30 cellular contexts compared by ENCODE assay signal in the genomic region with DNA sequence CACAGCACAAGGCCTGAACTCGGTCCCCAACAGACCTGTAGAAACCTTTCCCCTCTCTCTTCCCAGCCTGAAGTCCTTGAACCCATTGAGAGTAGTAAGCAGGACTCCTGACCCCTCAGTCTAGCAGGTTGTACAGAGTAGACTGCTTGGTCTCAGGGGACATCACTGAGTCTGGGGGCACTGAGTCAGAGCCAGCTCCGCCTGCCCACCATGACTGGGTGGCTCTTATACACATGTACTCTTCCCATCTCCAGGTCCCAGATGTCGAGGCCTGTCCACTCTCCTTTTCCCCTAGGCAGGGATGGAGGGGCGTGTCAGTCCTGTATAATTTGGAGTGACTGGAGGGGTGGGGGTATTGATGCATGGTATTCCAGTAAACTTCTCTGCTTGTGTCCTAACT. TPM values are rescaled to one million over a fixed set of nuclear protein-coding genes. Genes with fewer than 3 reads are reported as not detected.
DNase-seq lines count a peak whose midpoint lies in the region; ATAC-seq, FAIRE-seq and TF ChIP-seq lines count a peak whose summit lies in the region.
"Had no signal": no experiment of that assay in that cellular context is flagged by ENCODE, and none has a peak within 500 bp of the region (broad histone marks: within the 10 kb centered on the region; RNA-seq: fewer than 3 reads in every experiment).

No MANE protein-coding gene starts in this region.

- H3K4me2 ChIP-seq in osteoblast (ENCODE audit: insufficient read depth, low read length): no peak overlapping the region
- H3K4me2 ChIP-seq: SK-N-SH had no signal

- no peaks in the 10 kb centered on the region for H3K27me3 ChIP-seq in CD4-positive, alpha-beta memory T cell (ENCODE audit: insufficient read depth, low read length)
- H3K27me3 ChIP-seq in gastroesophageal sphincter (no peaks in the 10 kb centered on the region), osteoblast (ENCODE audit: insufficient read depth, low read length) (no peaks in the 10 kb centered on the region)
- H3K27me3 ChIP-seq: BE2C, ovary had no signal

- TF ChIP-seq CTCF in gastroesophageal sphincter (IDR thresholded peaks at IDR 0.05) (no peak), osteoblast (IDR thresholded peaks at IDR 0.05; ENCODE audit: extremely low read depth, low read depth, low read length) (no peak)

- no peak for DNase-seq in CD4-positive, alpha-beta memory T cell
- no peak for DNase-seq in GM12891 (ENCODE audit: insufficient read length, low spot score)
- DNase-seq in osteoblast (ENCODE audit: insufficient read length, low spot score, missing footprints): peak; percentile 66
- DNase-seq: activated CD4-positive, alpha-beta T cell treated with anti-CD3 and anti-CD28 coated beads for 1 hour; activated T-cell treated with anti-CD3 and anti-CD28 coated beads, Interleukin-2, amount 50 U/mL, for 48 hours; BE2C; caudate nucleus; effector memory CD4-positive, alpha-beta T cell; foreskin fibroblast; HCEC 1CT; naive B cell; NCI-H1417 treated with DMSO at 0.1 percent for 48 hours; NCI-H2081; NCI-H2227 treated with DMSO at 0.1 percent for 48 hours; NCI-H69; ovary; SK-N-SH; small intestine; stimulated activated CD4-positive, alpha-beta T cell treated with anti-CD3 and anti-CD28 coated beads, Interleukin-1b, Interleukin-23, amount 100 ng/mL, for 48 hours; stimulated activated CD8-positive, alpha-beta memory T cell treated with anti-CD3 and anti-CD28 coated beads, Interleukin-4, amount 100 ng/mL, for 48 hours; T-helper 2 cell had no signal

- H3K4me1 ChIP-seq in CD4-positive, alpha-beta memory T cell (ENCODE audit: insufficient read depth, low read length): no peaks in the 10 kb centered on the region
- H3K4me1 ChIP-seq in gastroesophageal sphincter (peaks cover 0 to 33% (median 0%) of the 10 kb centered on the region in 3 donors), osteoblast (ENCODE audit: insufficient read depth, low read length) (no peaks in the 10 kb centered on the region)
- H3K4me1 ChIP-seq: BE2C had no signal

- TF ChIP-seq POLR2A in GM12891 (IDR thresholded peaks at IDR 0.05; ENCODE audit: low read depth, low read length): peak; percentile 42; the same call in 1 of the 2 replicates
- no peak for TF ChIP-seq POLR2A in gastroesophageal sphincter (IDR thresholded peaks at IDR 0.05)

- no peak overlapping the region for H2AFZ ChIP-seq in osteoblast (ENCODE audit: low read length)

- CTCF ChIA-PET in CD4-positive, alpha-beta memory T cell (lab: Charles Lee; ENCODE audit: partially characterized antibody): interaction anchor here (2.0 kb wide), 1 partner anchor 19 kb away, joined by 8 read pairs; no protein-coding TSS in a partner anchor

- peaks cover 18 to 69% of the 10 kb centered on the region in 2 donors for H3K36me3 Mint-ChIP-seq in CD4-positive, alpha-beta memory T cell

- no peak overlapping the region for H3K27ac ChIP-seq in CD4-positive, alpha-beta memory T cell (ENCODE audit: low read depth, low read length)
- H3K27ac ChIP-seq in gastroesophageal sphincter (peak overlapping the region in 3 of 4 donors; percentile 64 to 69 (median 67)), osteoblast (ENCODE audit: low read depth, low read length) (no peak overlapping the region)
- H3K27ac ChIP-seq: coronary artery, ovary had no signal

- no peak overlapping the region for H3K4me3 ChIP-seq in CD4-positive, alpha-beta memory T cell (ENCODE audit: low read length in 2 of 2)
- H3K4me3 ChIP-seq in gastroesophageal sphincter (no peak overlapping the region), osteoblast (ENCODE audit: insufficient read depth, low read length) (no peak overlapping the region)
- H3K4me3 ChIP-seq: coronary artery, ovary had no signal

- intact Hi-C loops in CD4-positive, alpha-beta memory T cell (cut with micrococcal nuclease): no loop called here

- POLR2A ChIA-PET in CD4-positive, alpha-beta memory T cell (lab: Charles Lee; ENCODE audit: partially characterized antibody): interaction anchor here (0.5 to 2.3 kb wide), 4 partner anchors 20 to 1082 kb away, joined by 3 to 10 read pairs (median 4); partner anchors contain the start of gene RFFL

- no peaks in the 10 kb centered on the region for H4K20me1 ChIP-seq in osteoblast (ENCODE audit: insufficient read depth, low read length)

- no peaks in the 10 kb centered on the region for H3K9me3 ChIP-seq in CD4-positive, alpha-beta memory T cell (ENCODE audit: control insufficient read depth in 1 of 2, low read length in 2 of 2)
- H3K9me3 ChIP-seq in gastroesophageal sphincter (no peaks in the 10 kb centered on the region), osteoblast (ENCODE audit: low read depth, low read length) (no peaks in the 10 kb centered on the region)
- H3K9me3 ChIP-seq: BE2C, ovary, SK-N-SH had no signal

- no peak for FAIRE-seq in GM12891 (lab: Jason Lieb, UNC)
- FAIRE-seq: keratinocyte, small intestine had no signal

- no peak for TF ChIP-seq EP300 in gastroesophageal sphincter (IDR thresholded peaks at IDR 0.05)

- whole genome bisulfite sequencing in gastroesophageal sphincter (ENCODE audit: low coverage in 1 of 2), 2 donors: 100% methylated on average over 1 of the region's 4 CpGs; no CpG with 5 or more reads in 1 of the 2 donors

- H3K27ac Mint-ChIP-seq in CD4-positive, alpha-beta memory T cell: peak overlapping the region in 4 of 7 donors; percentile 20 to 76 (median 56)
- H3K27ac Mint-ChIP-seq: mesothelial cell of epicardium, type B pancreatic cell had no signal

- no peaks in the 10 kb centered on the region for H3K27me3 Mint-ChIP-seq in CD4-positive, alpha-beta memory T cell
- H3K27me3 Mint-ChIP-seq: naive B cell, type B pancreatic cell had no signal

- peaks cover 0 to 5% (median under 1%) of the 10 kb centered on the region in 4 donors for H3K4me1 Mint-ChIP-seq in CD4-positive, alpha-beta memory T cell
- H3K4me1 Mint-ChIP-seq: mesothelial cell of epicardium had no signal

- ATAC-seq in gastroesophageal sphincter: no peak
- ATAC-seq in HG03354 (IDR thresholded peaks at IDR 0.05; ENCODE audit: poor library complexity, severe bottlenecking, unreplicated experiment): no peak
- no peak for ATAC-seq in HG03460 (IDR thresholded peaks at IDR 0.05; ENCODE audit: unreplicated experiment)
- ATAC-seq in HG03280 (IDR thresholded peaks at IDR 0.05; ENCODE audit: unreplicated experiment): no peak
- ATAC-seq in HG02852 (IDR thresholded peaks at IDR 0.05; ENCODE audit: unreplicated experiment): no peak

- no peaks in the 10 kb centered on the region for H3K9me3 Mint-ChIP-seq in CD4-positive, alpha-beta memory T cell
- H3K9me3 Mint-ChIP-seq: mesothelial cell of epicardium, naive B cell, type B pancreatic cell had no signal

- H3K79me2 ChIP-seq in osteoblast (ENCODE audit: insufficient read depth, low read length): no peaks in the 10 kb centered on the region

- peaks cover 21% of the 10 kb centered on the region for H3K36me3 ChIP-seq in CD4-positive, alpha-beta memory T cell (ENCODE audit: insufficient read depth, low read length)
- H3K36me3 ChIP-seq in gastroesophageal sphincter: peaks cover 0 to 92% of the 10 kb centered on the region in 2 donors
- H3K36me3 ChIP-seq in osteoblast (ENCODE audit: insufficient read depth, low read length): peaks cover 49% of the 10 kb centered on the region
- H3K36me3 ChIP-seq: ovary had no signal

- H3K4me3 Mint-ChIP-seq in CD4-positive, alpha-beta memory T cell: no peak overlapping the region
- H3K4me3 Mint-ChIP-seq: mesothelial cell of epicardium, naive B cell, type B pancreatic cell had no signal

TF ChIP-seq in GM12891, 5 proteins besides CTCF, POLR2A, EP300 and RAD21:
- TF ChIP-seq SPI1 (IDR thresholded peaks at IDR 0.05; ENCODE audit: low read depth, low read length) (no peak), POLR2AphosphoS5 (IDR thresholded peaks at IDR 0.05; ENCODE audit: low read depth, low read length) (no peak), PAX5 (IDR thresholded peaks at IDR 0.05; ENCODE audit: insufficient read depth, low read length, severe bottlenecking) (no peak), TAF1 (IDR thresholded peaks at IDR 0.05; ENCODE audit: low read depth, low read length) (no peak), POU2F2 (IDR thresholded peaks at IDR 0.05; ENCODE audit: low read depth, low read length) (no peak)
TF ChIP-seq in GM12891: peak in this region for 0.

RNA-seq across cellular contexts. Expression of gene LIG3, which starts 23.5 kb away (rescaled TPM):
- 10 to 100 TPM; 41.9 to 50.8 TPM for total RNA-seq in CD4-positive, alpha-beta memory T cell
- polyA plus RNA-seq in CD4-positive, alpha-beta memory T cell: 10 to 100 TPM in 1 of 2 donors, 1 to 10 TPM in 1; 7.7 to 16.3 TPM
- polyA plus RNA-seq in GM12891 (2012; ENCODE audit: low read depth, missing spikeins): 9.5 TPM
- total RNA-seq in gastroesophageal sphincter (10 to 100 TPM; 25.0 to 36.3 (median 29.9) TPM), osteoblast (22.1 and 26.1 TPM in 2 replicates)

RNA-seq across cellular contexts. Expression of gene ZNF830, which starts 42.4 kb away (rescaled TPM):
- 10 to 100 TPM; 41.0 to 44.0 TPM for total RNA-seq in CD4-positive, alpha-beta memory T cell
- 10 to 100 TPM; 16.7 to 24.3 TPM for polyA plus RNA-seq in CD4-positive, alpha-beta memory T cell
- polyA plus RNA-seq in GM12891 (2012; ENCODE audit: low read depth, missing spikeins): 7.4 TPM
- total RNA-seq in gastroesophageal sphincter (10 to 100 TPM; 12.7 to 15.0 (median 13.5) TPM), osteoblast (9.4 and 10.5 TPM in 2 replicates)

RNA-seq across cellular contexts. Expression of gene CCT6B, which starts 42.5 kb away (rescaled TPM):
- total RNA-seq in CD4-positive, alpha-beta memory T cell: 1 to 10 TPM; 2.0 to 2.1 TPM
- polyA plus RNA-seq in CD4-positive, alpha-beta memory T cell: 1 to 10 TPM in 1 of 2 donors, under 1 TPM in 1; 0.61 to 1.6 TPM
- polyA plus RNA-seq in GM12891 (2012; ENCODE audit: low read depth, missing spikeins): 3.5 TPM
- total RNA-seq in gastroesophageal sphincter: 1 to 10 TPM; 2.5 to 4.0 (median 2.8) TPM
- 5.9 and 6.2 TPM in 2 replicates for total RNA-seq in osteoblast

RNA-seq across cellular contexts. Expression of gene RFFL, which starts 59.7 kb away (rescaled TPM):
- total RNA-seq in CD4-positive, alpha-beta memory T cell: 10 to 100 TPM; 72.1 to 82.3 TPM
- 10 to 100 TPM; 48.3 to 51.0 TPM for polyA plus RNA-seq in CD4-positive, alpha-beta memory T cell
- 18.7 TPM for polyA plus RNA-seq in GM12891 (2012; ENCODE audit: low read depth, missing spikeins)
- 10 to 100 TPM; 16.7 to 43.8 (median 30.8) TPM for total RNA-seq in gastroesophageal sphincter
- 15.2 and 15.6 TPM in 2 replicates for total RNA-seq in osteoblast

Comparison
In these comparisons a context has a peak if more than half of its experiments do, and no peak if none do; other contexts are left out.
1. H3K27ac ChIP-seq: peak in gastroesophageal sphincter (3 of 4); none in CD4-positive, alpha-beta memory T cell (single experiment) and osteoblast (single experiment).